In the genomic region with DNA sequence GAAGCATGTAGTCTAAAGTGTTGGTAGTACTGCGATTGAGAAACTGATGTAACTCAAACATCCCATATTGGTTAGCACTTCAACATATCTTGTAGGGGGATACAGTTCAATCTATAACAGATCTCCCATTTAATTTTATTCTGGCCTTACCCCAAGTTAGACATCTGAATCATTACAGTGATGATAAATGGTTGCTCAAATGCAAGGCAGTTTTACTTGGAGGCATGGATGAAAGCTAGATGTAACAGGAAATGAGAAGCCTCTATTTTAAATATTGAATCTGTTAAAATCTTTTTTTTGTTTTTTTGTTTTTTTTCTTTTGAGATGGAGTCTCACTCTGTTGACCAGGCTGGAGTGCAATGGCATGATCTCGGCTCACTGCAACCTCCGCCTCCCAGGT, we compare ENCODE assay signal across 22 cellular contexts. TPM values are rescaled to one million over a fixed set of nuclear protein-coding genes. Genes with fewer than 3 reads are reported as not detected.
A peak's percentile ranks its signal among the peaks of the same experiment; 100 is the strongest.
DNase-seq lines count a peak whose midpoint lies in the region; ATAC-seq and TF ChIP-seq lines count a peak whose summit lies in the region.
"Had no signal": no experiment of that assay in that cellular context is flagged by ENCODE, and none has a peak within 500 bp of the region (broad histone marks: within the 10 kb centered on the region; RNA-seq: fewer than 3 reads in every experiment).

No MANE protein-coding gene starts in this region.

- no peak overlapping the region for H3K4me3 ChIP-seq in mammary epithelial cell (replicated peaks in 1 of 3; ENCODE audit: insufficient read depth in 1 of 3, low read depth in 2 of 3, low read length in 3 of 3)
- H3K4me3 ChIP-seq in hepatocyte, result no peak overlapping the region
- H3K4me3 ChIP-seq in thoracic aorta, result no peak overlapping the region
- no peak overlapping the region for H3K4me3 ChIP-seq in HAP-1
- no peak overlapping the region for H3K4me3 ChIP-seq in Caco-2 (ENCODE audit: low read depth, low read length)
- H3K4me3 ChIP-seq: stomach had no signal

- H3K36me3 Mint-ChIP-seq in Caco-2 (ENCODE audit: insufficient read depth, unreplicated experiment), result peaks cover 8% of the 10 kb centered on the region
- H3K36me3 Mint-ChIP-seq: T-cell had no signal

- H3K27ac Mint-ChIP-seq in Caco-2 (ENCODE audit: unreplicated experiment), result no peak overlapping the region
- H3K27ac Mint-ChIP-seq: progenitor cell of endocrine pancreas, T-cell had no signal

- no peak overlapping the region for H3K4me2 ChIP-seq in mammary epithelial cell (ENCODE audit: insufficient read depth, low read depth, low read length)
- no peak overlapping the region for H3K4me2 ChIP-seq in hepatocyte

- no peak for ATAC-seq in thoracic aorta (ENCODE audit: insufficient number of reproducible peaks, low FRiP score, low read depth)
- ATAC-seq: T-cell had no signal

- POLR2A ChIA-PET in Caco-2 (lab: Charles Lee), result no interaction called here

- H3K79me2 ChIP-seq in mammary epithelial cell (ENCODE audit: insufficient read depth, low read length), result no peaks in the 10 kb centered on the region
- no peaks in the 10 kb centered on the region for H3K79me2 ChIP-seq in hepatocyte

- no peaks in the 10 kb centered on the region for H3K9me3 Mint-ChIP-seq in Caco-2 (ENCODE audit: unreplicated experiment)
- H3K9me3 Mint-ChIP-seq: nephron progenitor cell, T-cell had no signal

- DNase-seq in M059J (ENCODE audit: low read depth) (peak; percentile 40), mammary epithelial cell (no peak), hepatocyte (ENCODE audit: low spot score) (no peak), thoracic aorta (ENCODE audit: low spot score) (no peak), HAP-1 (ENCODE audit: low spot score in 2 of 2) (no peak), Caco-2 (no peak), A172 (ENCODE audit: low spot score) (no peak)
- no peak for DNase-seq in activated effector memory CD4-positive, alpha-beta T cell treated with anti-CD3 and anti-CD28 coated beads, Interleukin-2, amount 50 U/mL, for 16 hours
- DNase-seq: activated CD4-positive, alpha-beta T cell treated with anti-CD3 and anti-CD28 coated beads for 48 hours; activated gamma-delta T cell treated with Interleukin-2 at 50 U/mL for 16 hours; AML-193; DMS79 treated with DMSO at 0.1 percent for 48 hours; glutamatergic neuron; midbrain; NCI-H1436 treated with DMSO at 0.1 percent for 48 hours; NCI-H2171; NCI-H526; nephron progenitor cell; stimulated activated CD4-positive, alpha-beta T cell treated with anti-CD3 and anti-CD28 coated beads, Interleukin-4, amount 100 ng/mL, for 1 hour; stomach; T-cell had no signal

- 95% methylated on average over 3 of the region's 3 CpGs for WGBS in mammary epithelial cell (ENCODE audit: low coverage, missing lambda C conversion rate)
- WGBS in hepatocyte (ENCODE audit: low lambda C conversion rate, missing lambda C conversion rate), result 97% methylated on average over 3 of the region's 3 CpGs

- dilution Hi-C loops in mammary epithelial cell (cut with HindIII; ENCODE audit: low sequenced_read_pairs), result no loop called here

- no peaks in the 10 kb centered on the region for H3K9me3 ChIP-seq in mammary epithelial cell (replicated peaks; ENCODE audit: insufficient read depth, low read length)
- no peaks in the 10 kb centered on the region for H3K9me3 ChIP-seq in hepatocyte (ENCODE audit: low read depth)
- H3K9me3 ChIP-seq in thoracic aorta, result no peaks in the 10 kb centered on the region
- no peaks in the 10 kb centered on the region for H3K9me3 ChIP-seq in HAP-1
- H3K9me3 ChIP-seq in Caco-2, result no peaks in the 10 kb centered on the region
- H3K9me3 ChIP-seq: stomach had no signal

- H3K27me3 ChIP-seq in mammary epithelial cell (ENCODE audit: insufficient read depth, low read length), result no peaks in the 10 kb centered on the region
- H3K27me3 ChIP-seq in hepatocyte, result no peaks in the 10 kb centered on the region
- no peaks in the 10 kb centered on the region for H3K27me3 ChIP-seq in thoracic aorta (replicated peaks; ENCODE audit: insufficient read depth)
- no peaks in the 10 kb centered on the region for H3K27me3 ChIP-seq in HAP-1 (ENCODE audit: low read depth)
- no peaks in the 10 kb centered on the region for H3K27me3 ChIP-seq in Caco-2 (replicated peaks; ENCODE audit: control insufficient read depth, insufficient read depth, low read length)
- H3K27me3 ChIP-seq: stomach had no signal

- H3K27ac ChIP-seq in mammary epithelial cell (ENCODE audit: insufficient read depth, low read depth, low read length), result peak overlapping the region; percentile 2
- peak overlapping the region; percentile 85 for H3K27ac ChIP-seq in hepatocyte
- H3K27ac ChIP-seq in thoracic aorta, result peak overlapping the region; percentile 89 to 94

- peaks cover 34% of the 10 kb centered on the region for H3K4me1 ChIP-seq in mammary epithelial cell (ENCODE audit: insufficient read depth, low read length)
- peaks cover 25% of the 10 kb centered on the region for H3K4me1 ChIP-seq in hepatocyte (ENCODE audit: insufficient read depth)
- peaks cover 37 to 74% of the 10 kb centered on the region in 2 donors for H3K4me1 ChIP-seq in thoracic aorta (ENCODE audit: control insufficient read depth in 1 of 2, low read depth in 2 of 2)
- peaks cover 5% of the 10 kb centered on the region for H3K4me1 ChIP-seq in HAP-1
- peaks cover 52% of the 10 kb centered on the region for H3K4me1 ChIP-seq in Caco-2

- CTCF ChIA-PET in mammary epithelial cell (lab: Charles Lee; ENCODE audit: low non-redundant PET) (no interaction called here), Caco-2 (lab: Charles Lee) (no interaction called here)

- no peaks in the 10 kb centered on the region for H3K36me3 ChIP-seq in mammary epithelial cell (ENCODE audit: insufficient read depth, low read length)
- no peaks in the 10 kb centered on the region for H3K36me3 ChIP-seq in hepatocyte (replicated peaks; ENCODE audit: insufficient read depth, low read depth)
- H3K36me3 ChIP-seq in thoracic aorta, result no peaks in the 10 kb centered on the region
- H3K36me3 ChIP-seq in HAP-1 (replicated peaks), result no peaks in the 10 kb centered on the region
- no peaks in the 10 kb centered on the region for H3K36me3 ChIP-seq in Caco-2 (ENCODE audit: control insufficient read depth, insufficient read depth, low read length)
- H3K36me3 ChIP-seq: stomach had no signal

- BruUV-seq in mammary epithelial cell (replicated peaks; lab: Mats Ljungman, UMichigan) (no TSS peak), Caco-2 (replicated peaks; lab: Mats Ljungman, UMichigan) (no TSS peak)

- H3K4me1 Mint-ChIP-seq in Caco-2 (ENCODE audit: low read depth, unreplicated experiment), result peaks cover 43% of the 10 kb centered on the region
- H3K4me1 Mint-ChIP-seq: T-cell had no signal

- no peak overlapping the region for H3K9ac ChIP-seq in mammary epithelial cell (ENCODE audit: insufficient read depth, low read length)

- no peak overlapping the region for H3K4me3 Mint-ChIP-seq in Caco-2 (ENCODE audit: unreplicated experiment)
- H3K4me3 Mint-ChIP-seq: nephron progenitor cell, T-cell had no signal

- no peak for TF ChIP-seq CTCF in mammary epithelial cell (conservative IDR thresholded peaks at IDR 0.05 in 1 of 2, IDR thresholded peaks at IDR 0.05 in 1 of 2; ENCODE audit: extremely low read depth in 1 of 2, insufficient read depth in 1 of 2, low read depth in 1 of 2, low read length in 2 of 2)
- no peak for TF ChIP-seq CTCF in hepatocyte (IDR thresholded peaks at IDR 0.05; ENCODE audit: poor library complexity)
- no peak for TF ChIP-seq CTCF in thoracic aorta (IDR thresholded peaks at IDR 0.05)
- no peak for TF ChIP-seq CTCF in Caco-2 (IDR thresholded peaks at IDR 0.05; ENCODE audit: insufficient read depth in 1 of 2, low read depth in 1 of 2, low read length in 1 of 2, severe bottlenecking in 1 of 2, unreplicated experiment in 1 of 2)

- no peaks in the 10 kb centered on the region for H3K9me2 ChIP-seq in hepatocyte (replicated peaks; ENCODE audit: insufficient read depth)

- no peaks in the 10 kb centered on the region for H3K27me3 Mint-ChIP-seq in Caco-2 (ENCODE audit: insufficient read depth, unreplicated experiment)
- H3K27me3 Mint-ChIP-seq: progenitor cell of endocrine pancreas had no signal

- intact Hi-C loops in mammary epithelial cell (cut with micrococcal nuclease) (loop anchor here (1.0 to 5.0 kb wide), 3 partner anchors 21 to 187 kb away; no protein-coding TSS in a partner anchor), Caco-2 (cut with micrococcal nuclease; ENCODE audit: unreplicated experiment) (no loop called here)

- in situ Hi-C loops in mammary epithelial cell (cut with MboI; ENCODE audit: low sequenced_read_pairs in 2 of 2), result no loop called here
- in situ Hi-C loops in HAP-1 (cut with MboI; ENCODE audit: low sequenced_read_pairs), result no loop called here

- no peaks in the 10 kb centered on the region for H4K20me1 ChIP-seq in mammary epithelial cell (ENCODE audit: insufficient read depth, low read length)
- H4K20me1 ChIP-seq in hepatocyte (ENCODE audit: insufficient read depth, poor library complexity, severe bottlenecking), result no peaks in the 10 kb centered on the region

- no peak overlapping the region for H2AFZ ChIP-seq in mammary epithelial cell (ENCODE audit: low read depth, low read length)
- H2AFZ ChIP-seq in hepatocyte, result no peak overlapping the region

RNA-seq across cellular contexts. Expression of gene FAM50B, which starts 44.2 kb away (rescaled TPM):
- 1.0 and 1.2 TPM in 2 replicates for total RNA-seq in M059J (2014; rRNA removed; shearing (Covaris generic))
- total RNA-seq in mammary epithelial cell (1 to 10 TPM; 4.4 to 7.3 TPM), hepatocyte (0.84 and 1.6 TPM in 2 replicates), thoracic aorta (10 to 100 TPM; 12.4 to 17.3 TPM), Caco-2 (2022) (not detected in 2 replicates)
- polyA plus RNA-seq in mammary epithelial cell (6.6 TPM), hepatocyte (1.1 and 1.6 TPM in 2 replicates)
- 0.52 TPM for polyA minus RNA-seq in mammary epithelial cell
- 5.0 and 5.8 TPM in 2 replicates for total RNA-seq in A172 (2014; rRNA removed; shearing (Covaris generic))

RNA-seq across cellular contexts. Expression of gene PXDC1, which starts 53.5 kb away (rescaled TPM):
- total RNA-seq in M059J (2014; rRNA removed; shearing (Covaris generic)), result 75.3 and 89.8 TPM in 2 replicates
- total RNA-seq in mammary epithelial cell, result 100 to 1,000 TPM in 1 of 2 donors, 10 to 100 TPM in 1; 40.4 to 180 TPM
- 12.1 TPM for polyA plus RNA-seq in mammary epithelial cell
- 10.3 TPM for polyA minus RNA-seq in mammary epithelial cell
- total RNA-seq in hepatocyte, result 83.8 and 86.6 TPM in 2 replicates
- polyA plus RNA-seq in hepatocyte, result 89.2 and 90.8 TPM in 2 replicates
- 100 to 1,000 TPM; 406 to 488 TPM for total RNA-seq in thoracic aorta
- total RNA-seq in Caco-2 (2022), result 36.9 and 42.9 TPM in 2 replicates
- 38.6 and 50.8 TPM in 2 replicates for total RNA-seq in A172 (2014; rRNA removed; shearing (Covaris generic))

Comparison
In these comparisons a context has a peak if more than half of its experiments do, and no peak if none do; other contexts are left out.
1. H3K27ac ChIP-seq: peak in every context shown above with its lines; median percentile 92 in thoracic aorta; 85 in hepatocyte; 2 in mammary epithelial cell.